ENCODE assay signal across 11 cellular contexts in the genomic region with DNA sequence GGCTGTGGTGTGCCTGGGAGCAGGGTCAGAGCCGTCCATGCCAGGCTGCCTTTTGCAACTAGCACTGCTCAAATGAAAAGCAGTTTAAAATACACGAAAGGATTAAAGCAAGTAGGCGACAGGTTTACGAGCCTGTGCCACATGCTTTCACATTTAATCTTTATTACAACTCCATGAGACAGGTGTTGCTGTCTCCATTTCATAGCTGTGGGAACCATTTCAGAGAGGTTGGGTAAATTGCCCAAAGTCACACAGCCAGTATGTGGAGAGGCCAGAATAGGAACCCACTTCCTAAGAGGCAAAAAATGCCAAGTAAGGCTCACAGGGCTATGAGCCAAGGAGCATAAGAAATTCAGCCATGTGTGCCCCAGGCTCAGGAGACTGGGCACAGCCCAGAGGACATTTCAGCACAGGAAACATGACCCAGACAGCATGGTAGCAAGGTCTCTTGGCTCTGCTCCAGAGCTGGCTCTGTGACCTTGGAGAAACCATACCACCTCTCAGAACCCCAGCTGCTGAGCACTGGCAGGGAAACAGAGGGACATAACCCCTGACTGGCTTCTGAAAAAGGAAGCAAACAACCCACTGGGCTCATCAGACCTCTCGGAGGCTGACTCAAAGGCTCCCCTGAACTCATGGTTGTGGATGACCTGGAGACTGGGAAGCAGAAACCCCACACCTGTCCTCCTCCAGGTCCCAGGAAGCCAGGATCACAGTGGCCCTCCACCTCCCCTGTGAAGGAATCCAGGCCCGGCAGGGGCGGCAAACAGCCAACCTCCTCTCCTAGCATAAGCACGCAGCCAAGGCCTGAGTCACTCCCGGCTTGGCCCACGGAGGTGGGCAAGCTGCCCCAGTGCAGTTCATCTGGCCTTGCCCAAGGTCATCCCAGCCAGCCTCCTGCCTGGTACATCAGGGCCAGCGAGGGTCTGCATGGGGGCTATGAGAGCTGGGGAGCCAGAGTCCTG. TPM values are rescaled to one million over a fixed set of nuclear protein-coding genes. Genes with fewer than 3 reads are reported as not detected.
A peak's percentile ranks its signal among the peaks of the same experiment; 100 is the strongest.
DNase-seq lines count a peak whose midpoint lies in the region; ATAC-seq, FAIRE-seq and TF ChIP-seq lines count a peak whose summit lies in the region.
"Had no signal": no experiment of that assay in that cellular context is flagged by ENCODE, and none has a peak within 500 bp of the region (broad histone marks: within the 10 kb centered on the region; RNA-seq: fewer than 3 reads in every experiment).

No MANE protein-coding gene starts in this region.

- TF ChIP-seq RAD21 in A549 (conservative IDR thresholded peaks at IDR 0.05 in 1 of 2, IDR thresholded peaks at IDR 0.05 in 1 of 2) = peak; percentile 8 to 31; a peak in 2 of 5 replicates

- FAIRE-seq in A549 (lab: Jason Lieb, UNC) = peak; percentile 67
- FAIRE-seq in endothelial cell of umbilical vein (lab: Jason Lieb, UNC) = peak; percentile 83

- CTCF ChIA-PET in A549 (lab: Yijun Ruan, JAX) (interaction anchor here (0.8 to 48.7 kb wide), 13 partner anchors 13 to 647 kb away, joined by 3 to 1377 read pairs (median 6); a partner anchor contains a TSS), endothelial cell of umbilical vein (lab: Charles Lee) (interaction anchor here (0.7 to 6.1 kb wide), 14 partner anchors 11 to 110 kb away, joined by 3 to 67 read pairs (median 6); a partner anchor contains a TSS)

- no peaks in the 10 kb centered on the region for H3K79me2 ChIP-seq in endothelial cell of umbilical vein (ENCODE audit: control insufficient read depth, insufficient read depth, low read length)

- H3K4me2 ChIP-seq in A549 = peak overlapping the region; percentile 64
- peak overlapping the region; percentile 1 for H3K4me2 ChIP-seq in endothelial cell of umbilical vein (ENCODE audit: insufficient read depth, low read length)

- peaks cover 4% of the 10 kb centered on the region for H3K4me1 Mint-ChIP-seq in stimulated activated naive CD8-positive, alpha-beta T cell treated with anti-CD3 and anti-CD28 coated beads, Interleukin-15, amount 100 ng/mL, for 72 hours
- H3K4me1 Mint-ChIP-seq in effector memory CD8-positive, alpha-beta T cell (ENCODE audit: low read depth in 2 of 2) = peaks cover 6 to 7% of the 10 kb centered on the region in 2 donors

- peak; percentile 36 to 55; a peak in 1 of 5 replicates for TF ChIP-seq EP300 in A549 (IDR thresholded peaks at IDR 0.05)

- DNase-seq in A549 (ENCODE audit: low read depth in 1 of 2, low spot score in 1 of 2) (peak; percentile 72 to 83), NCI-H82 treated with DMSO at 0.1 percent for 48 hours (lab: John Stamatoyannopoulos, UW; ENCODE audit: unreplicated experiment) (peak; percentile 48), endothelial cell of umbilical vein (ENCODE audit: low read depth, low spot score) (peak; percentile 72), mucosa of gallbladder (ENCODE audit: low spot score) (peak; percentile 84), foreskin melanocyte (no peak)
- no peak for DNase-seq in stimulated activated naive CD8-positive, alpha-beta T cell treated with anti-CD3 and anti-CD28 coated beads, Interleukin-15, amount 100 ng/mL, for 72 hours
- no peak for DNase-seq in effector memory CD8-positive, alpha-beta T cell
- DNase-seq: CD8-positive, alpha-beta memory T cell; stimulated activated CD4-positive, alpha-beta T cell treated with anti-CD3 and anti-CD28 coated beads, Interleukin-4, amount 100 ng/mL, for 4 hours had no signal

- H2AFZ ChIP-seq in endothelial cell of umbilical vein (ENCODE audit: low read depth, low read length) = peak overlapping the region; percentile 9

- peaks cover 7% of the 10 kb centered on the region for H3K27me3 Mint-ChIP-seq in stimulated activated naive CD8-positive, alpha-beta T cell treated with anti-CD3 and anti-CD28 coated beads, Interleukin-15, amount 100 ng/mL, for 72 hours
- peaks cover 20 to 44% of the 10 kb centered on the region in 2 donors for H3K27me3 Mint-ChIP-seq in effector memory CD8-positive, alpha-beta T cell

- 57% methylated on average over 7 of the region's 11 CpGs for WGBS in A549 (ENCODE audit: missing lambda C conversion rate)

- ATAC-seq in A549 = peak; percentile 47 to 64
- no peak for ATAC-seq in GM19452 (IDR thresholded peaks at IDR 0.05; ENCODE audit: unreplicated experiment)
- ATAC-seq in stimulated activated naive CD8-positive, alpha-beta T cell treated with anti-CD3 and anti-CD28 coated beads, Interleukin-15, amount 100 ng/mL, for 72 hours = no peak
- no peak for ATAC-seq in effector memory CD8-positive, alpha-beta T cell (replicated peaks)

- dilution Hi-C loops in endothelial cell of umbilical vein (cut with MboI; ENCODE audit: extremely low pct_ligation_motif_present, low sequenced_read_pairs) = no loop called here

- no peaks in the 10 kb centered on the region for H3K9me1 ChIP-seq in endothelial cell of umbilical vein (replicated peaks; ENCODE audit: control insufficient read depth, extremely low read depth, insufficient read depth, low read length)

- H3K4me3 Mint-ChIP-seq in stimulated activated naive CD8-positive, alpha-beta T cell treated with anti-CD3 and anti-CD28 coated beads, Interleukin-15, amount 100 ng/mL, for 72 hours = no peak overlapping the region
- no peak overlapping the region for H3K4me3 Mint-ChIP-seq in effector memory CD8-positive, alpha-beta T cell
- H3K4me3 Mint-ChIP-seq: CD8-positive, alpha-beta memory T cell; central memory CD8-positive, alpha-beta T cell had no signal

- intact Hi-C loops in endothelial cell of umbilical vein (cut with micrococcal nuclease) = loop anchor here (1.0 kb wide), 1 partner anchor 11 kb away; no protein-coding TSS in a partner anchor

- peaks cover 70% of the 10 kb centered on the region for H3K4me1 ChIP-seq in A549
- H3K4me1 ChIP-seq in endothelial cell of umbilical vein (ENCODE audit: control insufficient read depth, extremely low read depth, insufficient read depth, low read length) = peaks cover 26% of the 10 kb centered on the region

- H3K4me3 ChIP-seq in A549 (no peak overlapping the region), endothelial cell of umbilical vein (replicated peaks in 1 of 3; ENCODE audit: insufficient read depth in 1 of 3, low read depth in 1 of 3, low read length in 3 of 3) (no peak overlapping the region)

- POLR2A ChIA-PET in A549 (lab: Yijun Ruan, JAX) = interaction anchor here (1.9 kb wide), 1 partner anchor 11 kb away, joined by 8 read pairs; no protein-coding TSS in a partner anchor
- POLR2A ChIA-PET in endothelial cell of umbilical vein (lab: Charles Lee) = interaction anchor here (1.3 kb wide), 1 partner anchor 16 kb away, joined by 3 read pairs; no protein-coding TSS in a partner anchor

- H3K9me3 ChIP-seq in A549 (no peaks in the 10 kb centered on the region), endothelial cell of umbilical vein (replicated peaks; ENCODE audit: control insufficient read depth, insufficient read depth, low read length) (no peaks in the 10 kb centered on the region)

- no TSS peak for BruUV-seq in endothelial cell of umbilical vein (replicated peaks; lab: Mats Ljungman, UMichigan)

- H3K27ac Mint-ChIP-seq in stimulated activated naive CD8-positive, alpha-beta T cell treated with anti-CD3 and anti-CD28 coated beads, Interleukin-15, amount 100 ng/mL, for 72 hours = no peak overlapping the region
- no peak overlapping the region for H3K27ac Mint-ChIP-seq in effector memory CD8-positive, alpha-beta T cell
- H3K27ac Mint-ChIP-seq: CD8-positive, alpha-beta memory T cell had no signal

- peak overlapping the region; percentile 11 for H3K9ac ChIP-seq in endothelial cell of umbilical vein (replicated peaks; ENCODE audit: extremely low read depth, insufficient read depth, low read length)

- H3K9me3 Mint-ChIP-seq in stimulated activated naive CD8-positive, alpha-beta T cell treated with anti-CD3 and anti-CD28 coated beads, Interleukin-15, amount 100 ng/mL, for 72 hours = no peaks in the 10 kb centered on the region
- no peaks in the 10 kb centered on the region for H3K9me3 Mint-ChIP-seq in effector memory CD8-positive, alpha-beta T cell
- H3K9me3 Mint-ChIP-seq: CD8-positive, alpha-beta memory T cell; central memory CD8-positive, alpha-beta T cell had no signal

- H4K20me1 ChIP-seq in endothelial cell of umbilical vein (replicated peaks; ENCODE audit: control insufficient read depth, extremely low read depth, insufficient read depth, low read length) = no peaks in the 10 kb centered on the region

- H3K27ac ChIP-seq in A549 (peak overlapping the region; percentile 92 to 96), endothelial cell of umbilical vein (ENCODE audit: insufficient read depth, low read depth, low read length) (peak overlapping the region; percentile 55)

- no peaks in the 10 kb centered on the region for H3K27me3 ChIP-seq in endothelial cell of umbilical vein (ENCODE audit: control insufficient read depth in 2 of 2, insufficient read depth in 2 of 2, low read length in 2 of 2)

- TF ChIP-seq CTCF in A549 (IDR thresholded peaks at IDR 0.05) (no peak; the same call in 2 of the 3 replicates), endothelial cell of umbilical vein (IDR thresholded peaks at IDR 0.05; ENCODE audit: extremely low read depth in 1 of 2, insufficient read depth in 1 of 2, low read depth in 1 of 2, low read length in 2 of 2) (no peak)

- H3K36me3 ChIP-seq in endothelial cell of umbilical vein (ENCODE audit: control insufficient read depth in 2 of 2, extremely low read depth in 1 of 2, insufficient read depth in 2 of 2, low read length in 2 of 2) = no peaks in the 10 kb centered on the region

- TF ChIP-seq POLR2A in A549 (IDR thresholded peaks at IDR 0.05; ENCODE audit: low read length) (no peak), endothelial cell of umbilical vein (IDR thresholded peaks at IDR 0.05; ENCODE audit: low read depth, low read length) (no peak)

- no peaks in the 10 kb centered on the region for H3K36me3 Mint-ChIP-seq in effector memory CD8-positive, alpha-beta T cell (ENCODE audit: insufficient read depth)
- H3K36me3 Mint-ChIP-seq: CD8-positive, alpha-beta memory T cell had no signal

TF ChIP-seq in A549, 52 proteins besides CTCF, POLR2A, EP300 and RAD21 (continues in another document):
- peak; percentile 28 for TF ChIP-seq JUNB (IDR thresholded peaks at IDR 0.05)

RNA-seq across cellular contexts. Expression of a gene that starts 40.3 kb away (rescaled TPM):
- polyA plus RNA-seq in A549 (2011; rRNA removed) (73.2 and 110 TPM in 2 replicates), A549 (2017; fragmentation: RNase III; extraction: RNeasy Plus Mini Kit Qiagen cat#74134 plus additional on column Dnase treatment) (140 to 164 TPM (median 153 TPM) in 3 replicates), endothelial cell of umbilical vein (27.6 and 39.9 TPM in 2 replicates)
- 96.6 and 104 TPM in 2 replicates for polyA plus RNA-seq in A549 (2012; cell fraction: cytosol; rRNA removed)
- 45.7 and 49.9 TPM in 2 replicates for polyA plus RNA-seq in A549 (2012; cell fraction: nucleus; rRNA removed)
- 36.4 and 52.6 TPM in 2 replicates for polyA minus RNA-seq in A549 (2011; rRNA and poly(A)+ RNA removed)
- total RNA-seq in endothelial cell of umbilical vein (40.7 and 46.2 TPM in 2 replicates), mucosa of gallbladder (32.5 TPM)
- 38.9 and 43.4 TPM in 2 replicates for polyA plus RNA-seq in endothelial cell of umbilical vein (2011; cell fraction: cytosol; rRNA removed)
- 15.4 and 19.7 TPM in 2 replicates for polyA plus RNA-seq in endothelial cell of umbilical vein (2011; cell fraction: nucleus; rRNA removed)
- 66.8 and 74.8 TPM in 2 replicates for polyA plus RNA-seq in endothelial cell of umbilical vein (2012)
- 20.5 and 26.0 TPM in 2 replicates for polyA minus RNA-seq in endothelial cell of umbilical vein
- polyA minus RNA-seq in endothelial cell of umbilical vein (2011; cell fraction: cytosol; rRNA and poly(A)+ RNA removed) = 16.5 TPM
- polyA minus RNA-seq in endothelial cell of umbilical vein (2011; cell fraction: nucleus; rRNA and poly(A)+ RNA removed) = 3.9 and 4.2 TPM in 2 replicates

Comparison
In these comparisons a context has a peak if more than half of its experiments do, and no peak if none do; other contexts are left out.
1. ATAC-seq: peak in A549 (2 of 2); none in GM19452 (single experiment), stimulated activated naive CD8-positive, alpha-beta T cell treated with anti-CD3 and anti-CD28 coated beads, Interleukin-15, amount 100 ng/mL, for 72 hours (single experiment) and effector memory CD8-positive, alpha-beta T cell (single experiment).
2. DNase-seq: peak in A549 (2 of 2), NCI-H82 treated with DMSO at 0.1 percent for 48 hours (single experiment), endothelial cell of umbilical vein (single experiment) and mucosa of gallbladder (single experiment); none in foreskin melanocyte (single experiment), stimulated activated naive CD8-positive, alpha-beta T cell treated with anti-CD3 and anti-CD28 coated beads, Interleukin-15, amount 100 ng/mL, for 72 hours (0 of 2) and effector memory CD8-positive, alpha-beta T cell (0 of 3).